In the genomic region with DNA sequence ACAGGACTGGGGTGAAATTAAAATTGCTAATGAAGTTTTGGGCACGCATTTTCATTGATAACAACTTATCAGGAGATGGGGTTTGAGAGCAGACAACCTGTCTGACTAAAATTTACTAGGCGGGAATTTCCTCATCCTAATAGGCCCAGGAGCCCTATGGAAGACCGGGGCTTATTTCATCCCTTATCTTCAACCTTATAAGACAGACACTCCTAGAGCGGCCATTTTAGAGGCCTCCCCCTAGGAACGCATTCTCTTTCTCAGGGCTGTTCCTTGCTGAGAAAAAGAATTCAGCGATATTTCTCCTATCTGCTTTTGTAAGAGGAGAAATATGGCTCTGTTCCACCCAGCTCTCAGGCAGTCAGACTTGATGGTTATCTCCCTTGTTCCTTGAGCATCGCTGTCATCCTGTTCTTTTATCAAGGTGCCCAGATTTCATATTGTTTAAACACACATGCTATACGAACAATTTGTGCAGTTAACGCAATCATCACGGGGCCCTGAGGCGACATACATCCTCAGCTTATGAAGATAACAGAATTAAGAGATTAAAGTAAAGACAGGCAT, we compare ENCODE assay signal across 17 cellular contexts. TPM values are rescaled to one million over a fixed set of nuclear protein-coding genes. Genes with fewer than 3 reads are reported as not detected.
DNase-seq lines count a peak whose midpoint lies in the region; ATAC-seq and TF ChIP-seq lines count a peak whose summit lies in the region.
"Had no signal": no experiment of that assay in that cellular context is flagged by ENCODE, and none has a peak within 500 bp of the region (broad histone marks: within the 10 kb centered on the region; RNA-seq: fewer than 3 reads in every experiment).

No MANE protein-coding gene starts in this region.

- no peaks in the 10 kb centered on the region for H3K4me1 Mint-ChIP-seq in GM23338
- H3K4me1 Mint-ChIP-seq in endodermal cell: no peaks in the 10 kb centered on the region
- no peaks in the 10 kb centered on the region for H3K4me1 Mint-ChIP-seq in CD8-positive, alpha-beta T cell (ENCODE audit: low read depth)
- H3K4me1 Mint-ChIP-seq: CD14-positive monocyte; CD8-positive, alpha-beta memory T cell had no signal

- H3K36me3 ChIP-seq in GM23338 (ENCODE audit: insufficient read depth): no peaks in the 10 kb centered on the region
- H3K36me3 ChIP-seq in HEK293 (ENCODE audit: control insufficient read depth in 2 of 2, insufficient read depth in 1 of 2, low read length in 2 of 2): no peaks in the 10 kb centered on the region
- H3K36me3 ChIP-seq in endodermal cell (ENCODE audit: control insufficient read depth, insufficient read depth, low read length): no peaks in the 10 kb centered on the region
- H3K36me3 ChIP-seq in GM23248 (ENCODE audit: low read depth): no peaks in the 10 kb centered on the region
- H3K36me3 ChIP-seq in CD8-positive, alpha-beta T cell (ENCODE audit: insufficient read depth, low read length): no peaks in the 10 kb centered on the region

- no peaks in the 10 kb centered on the region for H3K4me1 ChIP-seq in GM23338 (ENCODE audit: insufficient read depth)
- no peaks in the 10 kb centered on the region for H3K4me1 ChIP-seq in HEK293 (ENCODE audit: control insufficient read depth, insufficient read depth, low read length)
- H3K4me1 ChIP-seq in endodermal cell (ENCODE audit: control insufficient read depth, insufficient read depth, low read length): no peaks in the 10 kb centered on the region
- no peaks in the 10 kb centered on the region; the same call in 1 of the 2 replicates for H3K4me1 ChIP-seq in GM23248 (ENCODE audit: insufficient read depth)
- H3K4me1 ChIP-seq in CD8-positive, alpha-beta T cell (ENCODE audit: insufficient read depth, low read length): no peaks in the 10 kb centered on the region
- H3K4me1 ChIP-seq: A549, Caco-2 had no signal

- H4K20me1 ChIP-seq in GM23338 (replicated peaks; ENCODE audit: insufficient read depth) (no peaks in the 10 kb centered on the region), GM23248 (ENCODE audit: insufficient read depth) (no peaks in the 10 kb centered on the region)

- H3K9me3 Mint-ChIP-seq in GM23338 (peaks cover 20% of the 10 kb centered on the region), endodermal cell (peaks cover 33% of the 10 kb centered on the region)
- peaks cover 17% of the 10 kb centered on the region for H3K9me3 Mint-ChIP-seq in CD8-positive, alpha-beta T cell

- in situ Hi-C loops in GM23248 (cut with MboI): no loop called here

- peaks cover 16% of the 10 kb centered on the region for H3K36me3 Mint-ChIP-seq in GM23338 (ENCODE audit: low read depth)
- peaks cover 4% of the 10 kb centered on the region for H3K36me3 Mint-ChIP-seq in endodermal cell (ENCODE audit: low read depth)
- no peaks in the 10 kb centered on the region for H3K36me3 Mint-ChIP-seq in CD8-positive, alpha-beta T cell
- H3K36me3 Mint-ChIP-seq: CD8-positive, alpha-beta memory T cell had no signal

- H3K27ac ChIP-seq in GM23338 (ENCODE audit: low read depth) (no peak overlapping the region), HEK293 (ENCODE audit: extremely low read depth, low read depth, low read length) (no peak overlapping the region), endodermal cell (ENCODE audit: low read depth, low read length) (no peak overlapping the region), GM23248 (no peak overlapping the region)
- H3K27ac ChIP-seq in CD8-positive, alpha-beta T cell (ENCODE audit: low read depth, low read length): no peak overlapping the region
- H3K27ac ChIP-seq: A549 had no signal

- intact Hi-C loops in head of caudate nucleus (cut with DNase I): no loop called here
- intact Hi-C loops in CD8-positive, alpha-beta T cell (cut with DNase I, micrococcal nuclease): no loop called here

- no peak overlapping the region for H3K4me2 ChIP-seq in GM23338
- H3K4me2 ChIP-seq in GM23248 (ENCODE audit: unreplicated experiment): no peak overlapping the region
- H3K4me2 ChIP-seq: A549 had no signal

- H3F3A ChIP-seq in GM23338 (replicated peaks; ENCODE audit: low read depth): no peaks in the 10 kb centered on the region
- no peaks in the 10 kb centered on the region; the same call in 1 of the 2 replicates for H3F3A ChIP-seq in GM23248 (ENCODE audit: insufficient read depth)

- TF ChIP-seq CTCF in GM23338 (conservative IDR thresholded peaks at IDR 0.05; ENCODE audit: low read depth in 2 of 2): no peak
- TF ChIP-seq CTCF in HEK293 (tag by site-specific recombination; IDR thresholded peaks at IDR 0.05): no peak
- TF ChIP-seq CTCF in endodermal cell (conservative IDR thresholded peaks at IDR 0.05): no peak
- TF ChIP-seq CTCF in CD8-positive, alpha-beta T cell (IDR thresholded peaks at IDR 0.05): no peak

- H3K4me3 Mint-ChIP-seq in GM23338 (no peak overlapping the region), endodermal cell (no peak overlapping the region)
- H3K4me3 Mint-ChIP-seq in CD8-positive, alpha-beta T cell: no peak overlapping the region
- H3K4me3 Mint-ChIP-seq: CD14-positive monocyte; CD8-positive, alpha-beta memory T cell had no signal

- CTCF ChIA-PET in HEK293 (lab: Yijun Ruan, JAX): no interaction called here
- CTCF ChIA-PET in CD8-positive, alpha-beta T cell (lab: Charles Lee): no interaction called here

- H3K79me2 ChIP-seq in GM23338 (replicated peaks; ENCODE audit: insufficient read depth) (no peaks in the 10 kb centered on the region), GM23248 (ENCODE audit: insufficient read depth) (no peaks in the 10 kb centered on the region)

- H3K9ac ChIP-seq in endodermal cell (ENCODE audit: extremely low read depth, low read length, poor library complexity, severe bottlenecking) (no peak overlapping the region), GM23248 (no peak overlapping the region)

- WGBS in endodermal cell (ENCODE audit: insufficient coverage in 1 of 2, insufficient read length in 1 of 2), 2 experiments: 92 to 99% methylated on average over 8 to 11 of the region's 11 CpGs
- WGBS in GM23248 (ENCODE audit: low coverage in 1 of 2, low lambda C conversion rate in 2 of 2, missing lambda C conversion rate in 2 of 2), 2 experiments: 90 to 93% methylated on average over 11 of the region's 11 CpGs

- H2AFZ ChIP-seq in GM23338: no peak overlapping the region
- H2AFZ ChIP-seq in GM23248: no peak overlapping the region

- no peaks in the 10 kb centered on the region for H3K9me3 ChIP-seq in HEK293 (ENCODE audit: control insufficient read depth, insufficient read depth, low read depth, low read length)
- peaks cover 20% of the 10 kb centered on the region for H3K9me3 ChIP-seq in endodermal cell (ENCODE audit: control insufficient read depth, low read length)
- H3K9me3 ChIP-seq in GM23248 (ENCODE audit: low read depth): no peaks in the 10 kb centered on the region
- H3K9me3 ChIP-seq in CD8-positive, alpha-beta T cell (ENCODE audit: low read length): no peaks in the 10 kb centered on the region
- H3K9me3 ChIP-seq: A549 had no signal

- H3K27me3 Mint-ChIP-seq in GM23338 (ENCODE audit: insufficient read depth, low read depth, poor library complexity): no peaks in the 10 kb centered on the region
- no peaks in the 10 kb centered on the region for H3K27me3 Mint-ChIP-seq in endodermal cell (ENCODE audit: insufficient read depth)
- no peaks in the 10 kb centered on the region for H3K27me3 Mint-ChIP-seq in CD8-positive, alpha-beta T cell (ENCODE audit: low read depth)

- no peaks in the 10 kb centered on the region for H3K9me2 ChIP-seq in GM23338 (ENCODE audit: insufficient read depth)
- H3K9me2 ChIP-seq in GM23248 (ENCODE audit: insufficient read depth): no peaks in the 10 kb centered on the region

- POLR2A ChIA-PET in HEK293 (lab: Yijun Ruan, JAX): no interaction called here
- POLR2A ChIA-PET in CD8-positive, alpha-beta T cell (lab: Charles Lee): no interaction called here

- ATAC-seq in GM23338: no peak
- no peak for ATAC-seq in CD8-positive, alpha-beta T cell
- ATAC-seq: A549 had no signal

- DNase-seq in GM23338 (ENCODE audit: low spot score): peak; percentile 56
- peak; percentile 57 for DNase-seq in OCI-M1 (lab: John Stamatoyannopoulos, UW)
- no peak for DNase-seq in endodermal cell
- no peak for DNase-seq in GM23248
- DNase-seq in head of caudate nucleus: no peak
- no peak for DNase-seq in NCI-H1930 (lab: John Stamatoyannopoulos, UW)
- no peak for DNase-seq in CD8-positive, alpha-beta T cell
- DNase-seq: CD8-positive, alpha-beta memory T cell; DMS79 treated with DMSO at 0.1 percent for 48 hours; EL; GDM1; IMR-90; KG1 had no signal

- H3K4me3 ChIP-seq in GM23338: no peak overlapping the region
- no peak overlapping the region for H3K4me3 ChIP-seq in HEK293 (ENCODE audit: low read depth, low read length)
- H3K4me3 ChIP-seq in endodermal cell (ENCODE audit: low read length): peak overlapping the region; percentile 54
- no peak overlapping the region for H3K4me3 ChIP-seq in GM23248
- H3K4me3 ChIP-seq in CD8-positive, alpha-beta T cell (ENCODE audit: low read depth, low read length): no peak overlapping the region
- H3K4me3 ChIP-seq: A549 had no signal

- H3K27ac Mint-ChIP-seq in GM23338: no peak overlapping the region
- H3K27ac Mint-ChIP-seq in endodermal cell: no peak overlapping the region
- no peak overlapping the region for H3K27ac Mint-ChIP-seq in CD8-positive, alpha-beta T cell
- H3K27ac Mint-ChIP-seq: CD8-positive, alpha-beta memory T cell had no signal

- H3K27me3 ChIP-seq in GM23338 (ENCODE audit: insufficient read depth): no peaks in the 10 kb centered on the region
- no peaks in the 10 kb centered on the region for H3K27me3 ChIP-seq in endodermal cell (ENCODE audit: control insufficient read depth, insufficient read depth, low read length, poor library complexity, severe bottlenecking)
- no peaks in the 10 kb centered on the region for H3K27me3 ChIP-seq in GM23248 (replicated peaks; ENCODE audit: insufficient read depth)
- H3K27me3 ChIP-seq in CD8-positive, alpha-beta T cell (ENCODE audit: insufficient read depth, low read length): no peaks in the 10 kb centered on the region

TF ChIP-seq in GM23338, 12 proteins besides CTCF, POLR2A, EP300 and RAD21 (continues in another document):
- no peak for TF ChIP-seq STAT1 (IDR thresholded peaks at IDR 0.05; ENCODE audit: unreplicated experiment)

RNA-seq across cellular contexts. Expression of a gene that starts 39.3 kb away (rescaled TPM):
- 2.4 and 2.6 TPM in 2 replicates for total RNA-seq in GM23338 (2014; rRNA removed; shearing (Covaris generic))
- polyA plus RNA-seq in GM23338 (2016; fragmentation: Nextera tagmentation; extraction: Ambion mirVana) (0.38 and 0.55 TPM in 2 replicates), GM23248 (2016; fragmentation: Nextera tagmentation; extraction: Ambion mirVana) (1.4 and 1.5 TPM in 2 replicates)
- total RNA-seq in endodermal cell: 1 to 10 TPM; 4.1 to 5.6 TPM
- polyA plus RNA-seq in endodermal cell (2013, experiment 1 of 2): 21.0 TPM
- 20.0 TPM for polyA plus RNA-seq in endodermal cell (2013, experiment 2 of 2)
- 5.1 and 5.3 TPM in 2 replicates for total RNA-seq in GM23248 (2014; rRNA removed; shearing (Covaris generic))
- total RNA-seq in CD8-positive, alpha-beta T cell: not detected
- polyA plus RNA-seq: CD8-positive, alpha-beta memory T cell had no signal

Comparison
In these comparisons a context has a peak if more than half of its experiments do, and no peak if none do; other contexts are left out.
1. DNase-seq: peak in GM23338 (single experiment) and OCI-M1 (single experiment); none in endodermal cell (single experiment), GM23248 (single experiment), head of caudate nucleus (0 of 42), NCI-H1930 (0 of 2) and CD8-positive, alpha-beta T cell (0 of 7).